In the genomic region with DNA sequence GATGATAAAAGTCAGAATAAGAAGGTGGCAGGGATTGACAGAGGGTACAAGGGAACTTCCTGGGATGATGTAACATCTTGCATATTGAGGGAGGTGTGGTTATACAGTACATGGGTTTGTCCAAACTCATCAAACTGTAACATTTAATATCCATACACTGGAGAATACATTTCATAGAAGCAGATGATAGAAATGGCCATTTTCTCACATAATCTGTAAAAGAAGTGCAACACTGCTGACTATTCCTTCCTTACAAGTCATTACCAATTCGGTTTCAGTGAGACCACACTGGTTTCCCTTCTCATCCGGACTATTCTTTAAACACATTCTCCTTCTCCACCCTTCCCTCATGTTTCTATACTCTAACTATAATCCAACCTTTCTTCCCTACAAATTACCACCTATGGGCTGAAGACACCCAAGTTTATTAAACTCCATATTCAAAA, we compare ENCODE assay signal across 8 cellular contexts. TPM values are rescaled to one million over a fixed set of nuclear protein-coding genes. Genes with fewer than 3 reads are reported as not detected.
DNase-seq lines count a peak whose midpoint lies in the region; ATAC-seq, FAIRE-seq and TF ChIP-seq lines count a peak whose summit lies in the region.

No MANE protein-coding gene starts in this region.

- H3K4me3 ChIP-seq in fibroblast of villous mesenchyme (ENCODE audit: low read depth, low read length) = peak overlapping the region; percentile 89

- peak overlapping the region; percentile 99 for H3K27ac Mint-ChIP-seq in activated CD4-positive, alpha-beta T cell treated with anti-CD3 and anti-CD28 coated beads, Interleukin-2, amount 10 ng/mL, durations not matched to agents 24 days and 14 days
- H3K27ac Mint-ChIP-seq in T-helper 1 cell treated with Interleukin-12 subunit alpha and Interleukin-12 subunit beta and Interleukin-4 antibody, amounts not matched to agents 30 μg/mL and 1 μg/mL, for 36 hours = peak overlapping the region; percentile 98
- peak overlapping the region; percentile 93 to 97 for H3K27ac Mint-ChIP-seq in stimulated activated naive CD8-positive, alpha-beta T cell treated with anti-CD3 and anti-CD28 coated beads, Interleukin-15, amount 100 ng/mL, for 72 hours

- FAIRE-seq in HTR-8/SVneo (lab: Jason Lieb, UNC) = no peak

- ATAC-seq in stimulated activated naive CD8-positive, alpha-beta T cell treated with anti-CD3 and anti-CD28 coated beads, Interleukin-15, amount 100 ng/mL, for 72 hours = no peak
- no peak for ATAC-seq in GM19397 (IDR thresholded peaks at IDR 0.05; ENCODE audit: unreplicated experiment)

- no peaks in the 10 kb centered on the region for H3K27me3 Mint-ChIP-seq in activated CD4-positive, alpha-beta T cell treated with anti-CD3 and anti-CD28 coated beads, Interleukin-2, amount 10 ng/mL, durations not matched to agents 24 days and 14 days
- H3K27me3 Mint-ChIP-seq in T-helper 1 cell treated with Interleukin-12 subunit alpha and Interleukin-12 subunit beta and Interleukin-4 antibody, amounts not matched to agents 30 μg/mL and 1 μg/mL, for 36 hours (ENCODE audit: low read depth) = no peaks in the 10 kb centered on the region
- H3K27me3 Mint-ChIP-seq in stimulated activated naive CD8-positive, alpha-beta T cell treated with anti-CD3 and anti-CD28 coated beads, Interleukin-15, amount 100 ng/mL, for 72 hours = no peaks in the 10 kb centered on the region

- TF ChIP-seq CTCF in fibroblast of villous mesenchyme (IDR thresholded peaks at IDR 0.05; ENCODE audit: insufficient read depth, low read depth, low read length) = no peak

- intact Hi-C loops in activated CD4-positive, alpha-beta T cell treated with anti-CD3 and anti-CD28 coated beads, Interleukin-2, amount 10 ng/mL, durations not matched to agents 24 days and 14 days (cut with micrococcal nuclease) = no loop called here

- peaks cover 53% of the 10 kb centered on the region for H3K4me1 Mint-ChIP-seq in activated CD4-positive, alpha-beta T cell treated with anti-CD3 and anti-CD28 coated beads, Interleukin-2, amount 10 ng/mL, durations not matched to agents 24 days and 14 days
- peaks cover 40% of the 10 kb centered on the region for H3K4me1 Mint-ChIP-seq in T-helper 1 cell treated with Interleukin-12 subunit alpha and Interleukin-12 subunit beta and Interleukin-4 antibody, amounts not matched to agents 30 μg/mL and 1 μg/mL, for 36 hours (ENCODE audit: low read depth)
- peaks cover 47% of the 10 kb centered on the region for H3K4me1 Mint-ChIP-seq in stimulated activated naive CD8-positive, alpha-beta T cell treated with anti-CD3 and anti-CD28 coated beads, Interleukin-15, amount 100 ng/mL, for 72 hours

- H3K9me3 Mint-ChIP-seq in activated CD4-positive, alpha-beta T cell treated with anti-CD3 and anti-CD28 coated beads, Interleukin-2, amount 10 ng/mL, durations not matched to agents 24 days and 14 days = no peaks in the 10 kb centered on the region
- no peaks in the 10 kb centered on the region for H3K9me3 Mint-ChIP-seq in T-helper 1 cell treated with Interleukin-12 subunit alpha and Interleukin-12 subunit beta and Interleukin-4 antibody, amounts not matched to agents 30 μg/mL and 1 μg/mL, for 36 hours
- no peaks in the 10 kb centered on the region for H3K9me3 Mint-ChIP-seq in stimulated activated naive CD8-positive, alpha-beta T cell treated with anti-CD3 and anti-CD28 coated beads, Interleukin-15, amount 100 ng/mL, for 72 hours

- no peak for DNase-seq in activated CD4-positive, alpha-beta T cell treated with anti-CD3 and anti-CD28 coated beads, Interleukin-2, amount 10 ng/mL, durations not matched to agents 24 days and 14 days
- DNase-seq in activated CD4-positive, alpha-beta T cell treated with anti-CD3 and anti-CD28 coated beads for 48 hours = no peak
- peak; percentile 37 for DNase-seq in fibroblast of villous mesenchyme (ENCODE audit: low read depth)
- DNase-seq in stimulated activated naive CD8-positive, alpha-beta T cell treated with anti-CD3 and anti-CD28 coated beads, Interleukin-15, amount 100 ng/mL, for 72 hours = no peak
- DNase-seq in RPMI8226 = no peak
- DNase-seq in HTR-8/SVneo (ENCODE audit: insufficient read length, low spot score) = no peak

- peak overlapping the region; percentile 90 for H3K4me3 Mint-ChIP-seq in activated CD4-positive, alpha-beta T cell treated with anti-CD3 and anti-CD28 coated beads, Interleukin-2, amount 10 ng/mL, durations not matched to agents 24 days and 14 days
- peak overlapping the region; percentile 93 for H3K4me3 Mint-ChIP-seq in T-helper 1 cell treated with Interleukin-12 subunit alpha and Interleukin-12 subunit beta and Interleukin-4 antibody, amounts not matched to agents 30 μg/mL and 1 μg/mL, for 36 hours
- H3K4me3 Mint-ChIP-seq in stimulated activated naive CD8-positive, alpha-beta T cell treated with anti-CD3 and anti-CD28 coated beads, Interleukin-15, amount 100 ng/mL, for 72 hours = peak overlapping the region; percentile 88

- H3K36me3 Mint-ChIP-seq in activated CD4-positive, alpha-beta T cell treated with anti-CD3 and anti-CD28 coated beads, Interleukin-2, amount 10 ng/mL, durations not matched to agents 24 days and 14 days (ENCODE audit: low read depth) = peaks cover 21% of the 10 kb centered on the region
- H3K36me3 Mint-ChIP-seq in T-helper 1 cell treated with Interleukin-12 subunit alpha and Interleukin-12 subunit beta and Interleukin-4 antibody, amounts not matched to agents 30 μg/mL and 1 μg/mL, for 36 hours (ENCODE audit: low read depth) = peaks cover 5% of the 10 kb centered on the region

RNA-seq across cellular contexts. Expression of a gene that starts 1.7 kb away (rescaled TPM):
- total RNA-seq in activated CD4-positive, alpha-beta T cell treated with anti-CD3 and anti-CD28 coated beads, Interleukin-2, amount 10 ng/mL, durations not matched to agents 24 days and 14 days = 85.3 and 88.4 TPM in 2 replicates
- 174 and 189 TPM in 2 replicates for total RNA-seq in fibroblast of villous mesenchyme
